ENCODE assay signal across 11 cellular contexts in the genomic region with DNA sequence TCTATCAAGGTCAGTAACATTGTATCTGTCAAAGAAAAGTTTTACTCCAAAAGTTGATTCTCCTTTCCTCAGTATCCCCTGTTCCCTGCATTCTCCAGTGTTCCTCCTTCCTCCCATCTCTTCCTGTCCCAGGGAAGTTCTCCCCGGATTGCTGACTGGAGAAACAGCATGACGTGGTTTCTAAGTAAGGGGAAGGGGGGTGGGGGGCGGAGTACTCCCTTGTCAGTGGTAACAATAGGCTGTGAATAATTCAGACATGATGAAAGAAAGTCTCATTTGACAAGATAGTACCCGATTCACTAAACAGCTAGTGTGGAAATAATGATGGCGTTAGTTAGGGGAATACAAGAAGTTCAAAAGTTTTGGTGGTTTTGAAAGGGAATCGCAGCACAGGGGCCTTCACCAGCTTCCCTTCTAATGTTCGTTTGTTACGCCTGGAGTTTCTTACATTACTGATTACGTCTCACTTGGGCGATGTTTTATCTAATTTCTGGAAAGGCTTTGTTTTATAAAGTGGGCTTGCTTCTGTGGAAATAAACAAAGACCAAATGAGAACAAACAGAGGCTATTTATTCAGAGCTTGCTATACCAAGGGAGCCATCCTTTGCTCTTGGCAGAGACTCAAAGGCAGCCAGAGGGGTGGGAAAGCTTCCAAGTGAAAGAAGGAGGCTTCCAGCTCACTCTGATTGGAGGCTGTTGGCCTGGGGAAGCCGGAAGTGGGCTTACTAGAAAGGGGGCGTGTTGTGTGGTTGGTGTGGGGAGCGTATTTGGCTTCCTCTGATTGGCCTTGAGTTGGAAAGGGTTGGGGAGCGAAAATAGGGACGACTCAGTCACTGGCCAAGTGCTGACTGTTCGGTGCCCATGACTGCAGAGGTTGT.
DNase-seq lines count a peak whose midpoint lies in the region; ATAC-seq and TF ChIP-seq lines count a peak whose summit lies in the region.
"Had no signal": no experiment of that assay in that cellular context is flagged by ENCODE, and none has a peak within 500 bp of the region (broad histone marks: within the 10 kb centered on the region; RNA-seq: fewer than 3 reads in every experiment).

No MANE protein-coding gene starts in this region.

- no peaks in the 10 kb centered on the region for H3K27me3 ChIP-seq in sigmoid colon
- no peaks in the 10 kb centered on the region for H3K27me3 ChIP-seq in effector memory CD4-positive, alpha-beta T cell (replicated peaks; ENCODE audit: control insufficient read depth, insufficient read depth, low read length, poor library complexity, severe bottlenecking)
- no peaks in the 10 kb centered on the region for H3K27me3 ChIP-seq in gastrocnemius medialis

- intact Hi-C loops in head of caudate nucleus (cut with DNase I) (loop anchor here (5.0 kb wide), 1 partner anchor 158 kb away; no protein-coding TSS in a partner anchor), sigmoid colon (cut with DNase I) (no loop called here), gastrocnemius medialis (cut with DNase I; ENCODE audit: low total_unique reads) (no loop called here)

- H3K9me3 ChIP-seq in sigmoid colon: no peaks in the 10 kb centered on the region
- no peaks in the 10 kb centered on the region for H3K9me3 ChIP-seq in effector memory CD4-positive, alpha-beta T cell (ENCODE audit: control insufficient read depth, low read length)
- no peaks in the 10 kb centered on the region for H3K9me3 ChIP-seq in gastrocnemius medialis

- DNase-seq in LNCaP clone FGC (ENCODE audit: low read depth) (peak; percentile 3), SHP77 (lab: John Stamatoyannopoulos, UW) (peak; percentile 97 to 98), head of caudate nucleus (peak; percentile 38 to 91 (median 76)), sigmoid colon (peak; percentile 79), gastrocnemius medialis (no peak)
- DNase-seq in effector memory CD4-positive, alpha-beta T cell: no peak
- DNase-seq: activated CD8-positive, alpha-beta memory T cell treated with anti-CD3 and anti-CD28 coated beads for 24 hours; NCI-H2171 had no signal

- H3K36me3 ChIP-seq in sigmoid colon: no peaks in the 10 kb centered on the region
- H3K36me3 ChIP-seq in effector memory CD4-positive, alpha-beta T cell (ENCODE audit: control insufficient read depth, insufficient read depth, low read length): no peaks in the 10 kb centered on the region
- H3K36me3 ChIP-seq in gastrocnemius medialis: no peaks in the 10 kb centered on the region

- H3K4me3 ChIP-seq in LNCaP clone FGC (ENCODE audit: low read depth, low read length) (no peak overlapping the region), sigmoid colon (peak overlapping the region in 3 of 4 donors; percentile 14 to 17 (median 15)), gastrocnemius medialis (no peak overlapping the region)
- H3K4me3 ChIP-seq in effector memory CD4-positive, alpha-beta T cell (ENCODE audit: insufficient read depth, low read depth, low read length, poor library complexity, severe bottlenecking): no peak overlapping the region

- TF ChIP-seq CTCF in LNCaP clone FGC (IDR thresholded peaks at IDR 0.05; ENCODE audit: control insufficient read depth, extremely low read depth, insufficient read depth): no peak
- no peak for TF ChIP-seq CTCF in sigmoid colon (IDR thresholded peaks at IDR 0.05)
- TF ChIP-seq CTCF in gastrocnemius medialis (IDR thresholded peaks at IDR 0.05 in 4 of 5, conservative IDR thresholded peaks at IDR 0.05 in 1 of 5): no peak

- H3K27ac ChIP-seq in sigmoid colon (peak overlapping the region in 3 of 4 donors; percentile 68 to 76 (median 75)), gastrocnemius medialis (no peak overlapping the region)
- no peak overlapping the region for H3K27ac ChIP-seq in effector memory CD4-positive, alpha-beta T cell (ENCODE audit: insufficient read depth, low read length, poor library complexity, severe bottlenecking)
- H3K27ac ChIP-seq: parathyroid adenoma had no signal

- in situ Hi-C loops in gastrocnemius medialis (cut with MboI; ENCODE audit: low sequenced_read_pairs in 4 of 4): no loop called here

- TF ChIP-seq POLR2A in sigmoid colon (IDR thresholded peaks at IDR 0.05): no peak
- TF ChIP-seq POLR2A in gastrocnemius medialis (IDR thresholded peaks at IDR 0.05): no peak

- ATAC-seq in GM21515 (IDR thresholded peaks at IDR 0.05; ENCODE audit: unreplicated experiment): no peak
- no peak for ATAC-seq in GM18520 (IDR thresholded peaks at IDR 0.05; ENCODE audit: unreplicated experiment)
- no peak for ATAC-seq in gastrocnemius medialis

- H3K4me1 ChIP-seq in sigmoid colon (peaks cover 0 to 8% (median 4%) of the 10 kb centered on the region in 4 donors), gastrocnemius medialis (no peaks in the 10 kb centered on the region)
- no peaks in the 10 kb centered on the region for H3K4me1 ChIP-seq in effector memory CD4-positive, alpha-beta T cell (ENCODE audit: control insufficient read depth, insufficient read depth, low read length, poor library complexity, severe bottlenecking)
- H3K4me1 ChIP-seq: parathyroid adenoma had no signal

- TF ChIP-seq EP300 in sigmoid colon (IDR thresholded peaks at IDR 0.05): no peak

- 72 to 76% methylated on average over 16 of the region's 16 CpGs for WGBS in sigmoid colon, 2 donors

Comparison
In these comparisons a context has a peak if more than half of its experiments do, and no peak if none do; other contexts are left out.
1. DNase-seq: peak in LNCaP clone FGC (single experiment), SHP77 (2 of 2), head of caudate nucleus (42 of 42) and sigmoid colon (single experiment); none in effector memory CD4-positive, alpha-beta T cell (0 of 3) and gastrocnemius medialis (0 of 2).
2. H3K4me3 ChIP-seq: peak in sigmoid colon (3 of 4); none in LNCaP clone FGC (single experiment), effector memory CD4-positive, alpha-beta T cell (single experiment) and gastrocnemius medialis (0 of 4).
3. H3K27ac ChIP-seq: peak in sigmoid colon (3 of 4); none in effector memory CD4-positive, alpha-beta T cell (single experiment) and gastrocnemius medialis (0 of 4).